In genomic region chr4:115278830-115279229, GRCh38 we compare ENCODE assay signal across 21 cellular contexts.
"Had no signal": no experiment of that assay in that cellular context is flagged by ENCODE, and none has a peak within 500 bp of the region (broad histone marks: within the 10 kb centered on the region; RNA-seq: fewer than 3 reads in every experiment).

No MANE protein-coding gene starts in this region.

- H3K4me3 ChIP-seq: adrenal gland had no signal

- DNase-seq: activated CD4-positive, CD25-positive, alpha-beta regulatory T cell; activated CD8-positive, alpha-beta memory T cell treated with anti-CD3 and anti-CD28 coated beads, Interleukin-2, amount 50 U/mL, for 4 hours; activated CD8-positive, alpha-beta T cell treated with anti-CD3 and anti-CD28 coated beads for 36 hours; activated naive CD4-positive, alpha-beta T cell treated with anti-CD3 and anti-CD28 coated beads, Interleukin-2, amount 50 U/mL, for 16 hours; activated naive CD8-positive, alpha-beta T cell treated with anti-CD3 and anti-CD28 coated beads, Interleukin-2, amount 10 ng/mL, durations not matched to agents 7 days and 5 days; activated T-cell treated with anti-CD3 and anti-CD28 coated beads, Interleukin-2, amount 50 U/mL, for 1 hour; adrenal gland; anterior cingulate cortex; central memory CD4-positive, alpha-beta T cell; Karpas-422; NCI-H1048; NCI-H146; NCI-H1930; NCI-H2171; NCI-H226; NCI-H526 treated with DMSO at 0.1 percent for 48 hours; NCI-H82; NK-92 treated with Interleukin-12 subunit alpha and Interleukin-12 subunit beta, amount 100 ng/mL, for 24 hours; SIG-M5; T-cell had no signal

- H3K27ac ChIP-seq: adrenal gland, VCaP had no signal

- H3K9me3 ChIP-seq: adrenal gland had no signal

- H3K36me3 ChIP-seq: adrenal gland had no signal

- H3K27me3 ChIP-seq: adrenal gland had no signal

- H3K4me1 ChIP-seq: adrenal gland had no signal

- ATAC-seq: activated CD8-positive, alpha-beta T cell treated with anti-CD3 and anti-CD28 coated beads for 36 hours; T-cell had no signal
